Comparison of ENCODE assay signal across 2 cellular contexts in genomic region chr1:184748767-184749166, GRCh38.
TF ChIP-seq lines count a peak whose summit lies in the region.

No MANE protein-coding gene starts in this region.

TF ChIP-seq in SK-N-SH, 30 proteins besides CTCF, POLR2A, EP300 and RAD21 (continued from another document):
- TF ChIP-seq, protein P1, sequence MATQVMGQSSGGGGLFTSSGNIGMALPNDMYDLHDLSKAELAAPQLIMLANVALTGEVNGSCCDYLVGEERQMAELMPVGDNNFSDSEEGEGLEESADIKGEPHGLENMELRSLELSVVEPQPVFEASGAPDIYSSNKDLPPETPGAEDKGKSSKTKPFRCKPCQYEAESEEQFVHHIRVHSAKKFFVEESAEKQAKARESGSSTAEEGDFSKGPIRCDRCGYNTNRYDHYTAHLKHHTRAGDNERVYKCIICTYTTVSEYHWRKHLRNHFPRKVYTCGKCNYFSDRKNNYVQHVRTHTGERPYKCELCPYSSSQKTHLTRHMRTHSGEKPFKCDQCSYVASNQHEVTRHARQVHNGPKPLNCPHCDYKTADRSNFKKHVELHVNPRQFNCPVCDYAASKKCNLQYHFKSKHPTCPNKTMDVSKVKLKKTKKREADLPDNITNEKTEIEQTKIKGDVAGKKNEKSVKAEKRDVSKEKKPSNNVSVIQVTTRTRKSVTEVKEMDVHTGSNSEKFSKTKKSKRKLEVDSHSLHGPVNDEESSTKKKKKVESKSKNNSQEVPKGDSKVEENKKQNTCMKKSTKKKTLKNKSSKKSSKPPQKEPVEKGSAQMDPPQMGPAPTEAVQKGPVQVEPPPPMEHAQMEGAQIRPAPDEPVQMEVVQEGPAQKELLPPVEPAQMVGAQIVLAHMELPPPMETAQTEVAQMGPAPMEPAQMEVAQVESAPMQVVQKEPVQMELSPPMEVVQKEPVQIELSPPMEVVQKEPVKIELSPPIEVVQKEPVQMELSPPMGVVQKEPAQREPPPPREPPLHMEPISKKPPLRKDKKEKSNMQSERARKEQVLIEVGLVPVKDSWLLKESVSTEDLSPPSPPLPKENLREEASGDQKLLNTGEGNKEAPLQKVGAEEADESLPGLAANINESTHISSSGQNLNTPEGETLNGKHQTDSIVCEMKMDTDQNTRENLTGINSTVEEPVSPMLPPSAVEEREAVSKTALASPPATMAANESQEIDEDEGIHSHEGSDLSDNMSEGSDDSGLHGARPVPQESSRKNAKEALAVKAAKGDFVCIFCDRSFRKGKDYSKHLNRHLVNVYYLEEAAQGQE (IDR thresholded peaks at IDR 0.05; ENCODE audit: low read depth, low read length): no peak
- TF ChIP-seq JUND (IDR thresholded peaks at IDR 0.05) (no peak), TEAD4 (IDR thresholded peaks at IDR 0.05; ENCODE audit: borderline replicate concordance, insufficient read depth) (no peak)

TF ChIP-seq in SK-N-SH treated with all-trans-retinoic acid at 6 μM for 48 hours, 23 proteins besides CTCF, POLR2A, EP300 and RAD21 (continued from another document):
- TF ChIP-seq, protein P2, sequence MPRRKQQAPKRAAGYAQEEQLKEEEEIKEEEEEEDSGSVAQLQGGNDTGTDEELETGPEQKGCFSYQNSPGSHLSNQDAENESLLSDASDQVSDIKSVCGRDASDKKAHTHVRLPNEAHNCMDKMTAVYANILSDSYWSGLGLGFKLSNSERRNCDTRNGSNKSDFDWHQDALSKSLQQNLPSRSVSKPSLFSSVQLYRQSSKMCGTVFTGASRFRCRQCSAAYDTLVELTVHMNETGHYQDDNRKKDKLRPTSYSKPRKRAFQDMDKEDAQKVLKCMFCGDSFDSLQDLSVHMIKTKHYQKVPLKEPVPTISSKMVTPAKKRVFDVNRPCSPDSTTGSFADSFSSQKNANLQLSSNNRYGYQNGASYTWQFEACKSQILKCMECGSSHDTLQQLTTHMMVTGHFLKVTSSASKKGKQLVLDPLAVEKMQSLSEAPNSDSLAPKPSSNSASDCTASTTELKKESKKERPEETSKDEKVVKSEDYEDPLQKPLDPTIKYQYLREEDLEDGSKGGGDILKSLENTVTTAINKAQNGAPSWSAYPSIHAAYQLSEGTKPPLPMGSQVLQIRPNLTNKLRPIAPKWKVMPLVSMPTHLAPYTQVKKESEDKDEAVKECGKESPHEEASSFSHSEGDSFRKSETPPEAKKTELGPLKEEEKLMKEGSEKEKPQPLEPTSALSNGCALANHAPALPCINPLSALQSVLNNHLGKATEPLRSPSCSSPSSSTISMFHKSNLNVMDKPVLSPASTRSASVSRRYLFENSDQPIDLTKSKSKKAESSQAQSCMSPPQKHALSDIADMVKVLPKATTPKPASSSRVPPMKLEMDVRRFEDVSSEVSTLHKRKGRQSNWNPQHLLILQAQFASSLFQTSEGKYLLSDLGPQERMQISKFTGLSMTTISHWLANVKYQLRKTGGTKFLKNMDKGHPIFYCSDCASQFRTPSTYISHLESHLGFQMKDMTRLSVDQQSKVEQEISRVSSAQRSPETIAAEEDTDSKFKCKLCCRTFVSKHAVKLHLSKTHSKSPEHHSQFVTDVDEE (CRISPR knock-in tag; IDR thresholded peaks at IDR 0.05): no peak
- TF ChIP-seq ARNTL (CRISPR knock-in tag; IDR thresholded peaks at IDR 0.05; ENCODE audit: borderline replicate concordance, low read depth) (no peak), BACH2 (CRISPR knock-in tag; IDR thresholded peaks at IDR 0.05; ENCODE audit: borderline replicate concordance) (no peak)
- TF ChIP-seq, protein P3, sequence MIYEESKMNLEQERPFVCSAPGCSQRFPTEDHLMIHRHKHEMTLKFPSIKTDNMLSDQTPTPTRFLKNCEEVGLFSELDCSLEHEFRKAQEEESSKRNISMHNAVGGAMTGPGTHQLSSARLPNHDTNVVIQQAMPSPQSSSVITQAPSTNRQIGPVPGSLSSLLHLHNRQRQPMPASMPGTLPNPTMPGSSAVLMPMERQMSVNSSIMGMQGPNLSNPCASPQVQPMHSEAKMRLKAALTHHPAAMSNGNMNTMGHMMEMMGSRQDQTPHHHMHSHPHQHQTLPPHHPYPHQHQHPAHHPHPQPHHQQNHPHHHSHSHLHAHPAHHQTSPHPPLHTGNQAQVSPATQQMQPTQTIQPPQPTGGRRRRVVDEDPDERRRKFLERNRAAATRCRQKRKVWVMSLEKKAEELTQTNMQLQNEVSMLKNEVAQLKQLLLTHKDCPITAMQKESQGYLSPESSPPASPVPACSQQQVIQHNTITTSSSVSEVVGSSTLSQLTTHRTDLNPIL (CRISPR knock-in tag; IDR thresholded peaks at IDR 0.05; ENCODE audit: low read depth): no peak
